8 cellular contexts compared by ENCODE assay signal in the genomic region with DNA sequence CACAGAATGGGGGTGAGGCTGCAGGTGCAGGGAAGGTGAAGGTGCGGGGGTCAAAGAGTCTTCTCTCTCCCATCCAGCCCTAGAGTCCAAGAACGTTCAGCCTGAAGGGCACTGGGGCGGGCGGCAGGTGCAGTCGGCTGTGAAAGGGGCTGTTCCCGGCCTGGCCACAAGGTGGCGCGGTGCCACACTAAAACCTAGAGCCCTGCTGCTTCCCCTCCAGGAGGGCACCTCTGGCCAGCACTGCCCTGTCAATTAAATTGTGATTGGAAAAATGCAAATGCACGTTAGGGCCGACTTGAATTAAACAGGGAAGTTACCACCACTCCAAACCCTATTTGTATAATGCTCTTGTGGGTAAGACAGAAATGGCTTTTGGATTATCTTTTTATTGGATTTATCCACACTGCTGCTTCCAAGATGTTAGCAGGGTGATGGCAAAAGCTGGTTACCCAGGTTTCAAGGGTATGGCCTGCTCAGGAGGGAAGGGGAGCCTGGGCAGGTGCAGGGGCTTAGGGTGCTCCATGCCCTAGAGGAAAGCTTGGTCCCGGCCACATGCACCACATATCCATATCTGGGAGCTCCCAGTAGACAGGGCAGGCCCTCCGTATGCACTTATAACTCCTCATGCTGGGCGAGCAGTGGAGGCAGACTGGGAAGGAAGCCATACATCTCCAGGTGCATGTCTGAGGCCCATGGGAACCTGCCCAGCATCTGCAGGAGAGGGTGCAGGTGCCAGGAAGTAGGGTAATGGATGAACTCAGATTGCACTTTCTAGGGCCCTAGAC.
A peak's percentile ranks its signal among the peaks of the same experiment; 100 is the strongest.
DNase-seq lines count a peak whose midpoint lies in the region; ATAC-seq and TF ChIP-seq lines count a peak whose summit lies in the region.

No MANE protein-coding gene starts in this region.

- DNase-seq in GM04504 (ENCODE audit: low read depth) (peak; percentile 18), HK-2 (ENCODE audit: unreplicated experiment) (peak; percentile 88), NOMO-1 (lab: John Stamatoyannopoulos, UW; ENCODE audit: unreplicated experiment in 2 of 2) (peak; percentile 19 to 39), endothelial cell (ENCODE audit: low spot score) (peak; percentile 91), mucosa of descending colon (peak; percentile 67 to 92 (median 88))
- DNase-seq in activated CD8-positive, alpha-beta memory T cell treated with anti-CD3 and anti-CD28 coated beads, Interleukin-2, amount 10 ng/mL, durations not matched to agents 7 days and 5 days: peak; percentile 77
- peak; percentile 66 for DNase-seq in stimulated activated CD8-positive, alpha-beta memory T cell treated with anti-CD3 and anti-CD28 coated beads, Interleukin-4, amount 100 ng/mL, for 24 hours (ENCODE audit: low read depth)

- H3K36me3 Mint-ChIP-seq in activated CD8-positive, alpha-beta memory T cell treated with anti-CD3 and anti-CD28 coated beads, Interleukin-2, amount 10 ng/mL, durations not matched to agents 7 days and 5 days: no peaks in the 10 kb centered on the region
- H3K36me3 Mint-ChIP-seq in endothelial cell (ENCODE audit: low read depth, unreplicated experiment): peaks cover 3% of the 10 kb centered on the region

- peak; percentile 90 for TF ChIP-seq CTCF in endothelial cell (IDR thresholded peaks at IDR 0.05; ENCODE audit: unreplicated experiment)
- TF ChIP-seq CTCF in mucosa of descending colon (IDR thresholded peaks at IDR 0.05): peak; percentile 92

- no peaks in the 10 kb centered on the region for H3K9me3 Mint-ChIP-seq in activated CD8-positive, alpha-beta memory T cell treated with anti-CD3 and anti-CD28 coated beads, Interleukin-2, amount 10 ng/mL, durations not matched to agents 7 days and 5 days (ENCODE audit: low read depth)
- H3K9me3 Mint-ChIP-seq in endothelial cell (ENCODE audit: unreplicated experiment): no peaks in the 10 kb centered on the region

- no peaks in the 10 kb centered on the region for H3K4me1 ChIP-seq in mucosa of descending colon (ENCODE audit: low read depth)

- no peak overlapping the region for H3K4me3 ChIP-seq in mucosa of descending colon

- intact Hi-C loops in mucosa of descending colon (cut with DNase I, micrococcal nuclease): loop anchor here (2.0 to 10.0 kb wide), 4 partner anchors 158 to 228 kb away; no protein-coding TSS in a partner anchor

- no peak overlapping the region for H3K4me3 Mint-ChIP-seq in activated CD8-positive, alpha-beta memory T cell treated with anti-CD3 and anti-CD28 coated beads, Interleukin-2, amount 10 ng/mL, durations not matched to agents 7 days and 5 days
- no peak overlapping the region for H3K4me3 Mint-ChIP-seq in endothelial cell (ENCODE audit: unreplicated experiment)

- no peak overlapping the region for H3K27ac Mint-ChIP-seq in activated CD8-positive, alpha-beta memory T cell treated with anti-CD3 and anti-CD28 coated beads, Interleukin-2, amount 10 ng/mL, durations not matched to agents 7 days and 5 days
- H3K27ac Mint-ChIP-seq in endothelial cell (ENCODE audit: unreplicated experiment): no peak overlapping the region

- no peaks in the 10 kb centered on the region for H3K27me3 Mint-ChIP-seq in activated CD8-positive, alpha-beta memory T cell treated with anti-CD3 and anti-CD28 coated beads, Interleukin-2, amount 10 ng/mL, durations not matched to agents 7 days and 5 days
- peaks cover 15% of the 10 kb centered on the region for H3K27me3 Mint-ChIP-seq in endothelial cell (ENCODE audit: unreplicated experiment)

- CTCF ChIA-PET in activated CD8-positive, alpha-beta memory T cell treated with anti-CD3 and anti-CD28 coated beads, Interleukin-2, amount 10 ng/mL, durations not matched to agents 7 days and 5 days (lab: Charles Lee): interaction anchor here (0.6 to 5.0 kb wide), 10 partner anchors 9 to 255 kb away, joined by 3 to 32 read pairs (median 4); no protein-coding TSS in a partner anchor

- ATAC-seq in activated CD8-positive, alpha-beta memory T cell treated with anti-CD3 and anti-CD28 coated beads, Interleukin-2, amount 10 ng/mL, durations not matched to agents 7 days and 5 days: peak; percentile 81
- ATAC-seq in mucosa of descending colon: peak; percentile 91
- no peak for ATAC-seq in HG03460 (IDR thresholded peaks at IDR 0.05; ENCODE audit: unreplicated experiment)

- no peaks in the 10 kb centered on the region for H3K4me1 Mint-ChIP-seq in activated CD8-positive, alpha-beta memory T cell treated with anti-CD3 and anti-CD28 coated beads, Interleukin-2, amount 10 ng/mL, durations not matched to agents 7 days and 5 days
- H3K4me1 Mint-ChIP-seq in endothelial cell (ENCODE audit: unreplicated experiment): peaks cover 6% of the 10 kb centered on the region

- no peaks in the 10 kb centered on the region for H3K9me3 ChIP-seq in mucosa of descending colon

- H3K36me3 ChIP-seq in mucosa of descending colon (ENCODE audit: low read depth): no peaks in the 10 kb centered on the region

Comparison
In these comparisons a context has a peak if more than half of its experiments do, and no peak if none do; other contexts are left out.
1. DNase-seq: peak in every context shown above with its lines; median percentile 91 in endothelial cell; 88 in HK-2; 88 in mucosa of descending colon; 77 in activated CD8-positive, alpha-beta memory T cell treated with anti-CD3 and anti-CD28 coated beads, Interleukin-2, amount 10 ng/mL, durations not matched to agents 7 days and 5 days; 66 in stimulated activated CD8-positive, alpha-beta memory T cell treated with anti-CD3 and anti-CD28 coated beads, Interleukin-4, amount 100 ng/mL, for 24 hours; 29 in NOMO-1; 18 in GM04504.